Comparison of ENCODE assay signal across 1 cellular context in the genomic region with DNA sequence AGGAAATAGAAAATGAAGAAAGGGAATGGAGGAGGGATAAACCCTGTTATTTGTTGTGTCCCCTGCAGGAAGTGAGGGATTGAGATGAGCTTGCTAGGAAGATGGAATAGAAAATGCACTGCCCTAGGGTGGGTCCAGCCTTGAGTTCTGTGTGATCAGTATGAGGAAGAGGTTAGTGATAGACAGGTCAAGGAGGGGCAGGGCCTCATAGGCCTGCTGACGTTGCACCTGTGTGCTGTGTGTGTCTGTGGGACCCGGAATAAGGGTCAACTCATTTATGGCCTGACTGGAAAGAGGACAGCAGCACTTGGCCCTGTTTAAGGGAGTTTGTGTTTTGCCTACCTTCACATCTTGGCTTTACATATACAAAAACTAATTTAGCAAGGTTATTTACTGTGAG.
A peak's percentile ranks its signal among the peaks of the same experiment; 100 is the strongest.
TF ChIP-seq lines count a peak whose summit lies in the region.

No MANE protein-coding gene starts in this region.

TF ChIP-seq in GM12878, 131 proteins besides CTCF, POLR2A, EP300 and RAD21:
- TF ChIP-seq BCL11A (IDR thresholded peaks at IDR 0.05; ENCODE audit: low read depth, low read length) (no peak), NR2F1 (conservative IDR thresholded peaks at IDR 0.05) (no peak), ZBED1 (IDR thresholded peaks at IDR 0.05; ENCODE audit: borderline replicate concordance) (no peak)
- TF ChIP-seq, protein P1, sequence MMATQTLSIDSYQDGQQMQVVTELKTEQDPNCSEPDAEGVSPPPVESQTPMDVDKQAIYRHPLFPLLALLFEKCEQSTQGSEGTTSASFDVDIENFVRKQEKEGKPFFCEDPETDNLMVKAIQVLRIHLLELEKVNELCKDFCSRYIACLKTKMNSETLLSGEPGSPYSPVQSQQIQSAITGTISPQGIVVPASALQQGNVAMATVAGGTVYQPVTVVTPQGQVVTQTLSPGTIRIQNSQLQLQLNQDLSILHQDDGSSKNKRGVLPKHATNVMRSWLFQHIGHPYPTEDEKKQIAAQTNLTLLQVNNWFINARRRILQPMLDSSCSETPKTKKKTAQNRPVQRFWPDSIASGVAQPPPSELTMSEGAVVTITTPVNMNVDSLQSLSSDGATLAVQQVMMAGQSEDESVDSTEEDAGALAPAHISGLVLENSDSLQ (IDR thresholded peaks at IDR 0.05), result peak; percentile 22; the same call in 1 of the 2 replicates
